ENCODE assay signal across 12 cellular contexts in the genomic region with DNA sequence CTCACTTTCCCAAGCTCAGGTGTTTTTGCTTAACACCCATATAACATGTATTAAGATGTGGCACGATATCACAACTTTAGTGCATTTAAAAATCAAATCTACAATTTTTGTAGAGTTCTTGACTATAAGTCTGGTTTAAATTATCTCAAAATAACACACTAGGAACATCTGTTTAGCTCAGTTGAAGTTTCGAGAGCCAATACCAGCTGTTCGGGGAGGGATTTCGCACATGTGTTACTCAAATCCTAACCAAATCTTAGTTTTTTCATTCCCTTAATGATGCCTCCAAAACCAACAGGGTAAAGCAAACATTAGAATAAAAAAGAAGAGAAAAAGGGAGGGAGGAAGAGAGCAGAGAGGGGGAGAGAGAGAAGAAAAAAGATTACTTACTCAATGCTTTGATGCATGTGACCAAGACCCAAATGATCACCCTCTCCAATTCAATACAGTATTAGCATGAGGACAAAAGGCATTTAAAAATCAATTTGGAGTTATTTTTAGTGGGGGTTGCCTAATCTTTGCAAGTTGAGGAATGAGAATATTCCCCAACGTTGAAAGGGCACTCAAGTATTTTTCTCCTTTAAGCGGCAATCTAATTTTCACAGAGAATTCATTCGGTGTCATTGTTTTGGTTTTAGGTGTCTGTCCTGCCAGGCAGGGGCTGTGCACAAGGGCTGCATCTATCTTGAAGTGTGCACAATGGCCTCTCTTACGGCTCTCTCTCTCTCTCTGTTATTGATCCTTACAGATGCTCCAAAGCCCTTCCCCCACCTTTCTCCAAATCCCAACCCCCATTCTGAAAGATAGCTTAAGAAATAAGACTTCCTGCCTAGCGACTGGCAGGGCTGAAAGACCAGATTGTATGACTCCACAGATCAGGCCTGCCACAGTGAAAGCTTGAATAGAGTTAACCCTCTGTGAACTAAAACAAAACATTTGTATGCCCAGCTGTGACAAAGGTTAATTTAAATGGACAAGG.
DNase-seq lines count a peak whose midpoint lies in the region; ATAC-seq, FAIRE-seq and TF ChIP-seq lines count a peak whose summit lies in the region.
"Had no signal": no experiment of that assay in that cellular context is flagged by ENCODE, and none has a peak within 500 bp of the region (broad histone marks: within the 10 kb centered on the region; RNA-seq: fewer than 3 reads in every experiment).

No MANE protein-coding gene starts in this region.

- H3K4me1 Mint-ChIP-seq in activated CD4-positive, alpha-beta T cell treated with anti-CD3 and anti-CD28 coated beads, Interleukin-2, amount 10 ng/mL, durations not matched to agents 24 days and 14 days: no peaks in the 10 kb centered on the region
- no peaks in the 10 kb centered on the region for H3K4me1 Mint-ChIP-seq in MCF 10A (ENCODE audit: insufficient read depth, unreplicated experiment)
- H3K4me1 Mint-ChIP-seq: stimulated activated naive CD8-positive, alpha-beta T cell treated with anti-CD3 and anti-CD28 coated beads, Interleukin-15, amount 100 ng/mL, for 72 hours had no signal

- H3K27ac Mint-ChIP-seq in activated CD4-positive, alpha-beta T cell treated with anti-CD3 and anti-CD28 coated beads, Interleukin-2, amount 10 ng/mL, durations not matched to agents 24 days and 14 days: no peak overlapping the region
- H3K27ac Mint-ChIP-seq in MCF 10A (ENCODE audit: low read depth, unreplicated experiment): no peak overlapping the region
- H3K27ac Mint-ChIP-seq: stimulated activated naive CD8-positive, alpha-beta T cell treated with anti-CD3 and anti-CD28 coated beads, Interleukin-15, amount 100 ng/mL, for 72 hours had no signal

- H3K27me3 ChIP-seq in K562 (ENCODE audit: control insufficient read depth in 2 of 2, insufficient read depth in 2 of 2, low read length in 2 of 2) (no peaks in the 10 kb centered on the region), left lung (no peaks in the 10 kb centered on the region), pancreas (no peaks in the 10 kb centered on the region)

- DNase-seq in COLO829 (ENCODE audit: low spot score) (peak; percentile 80), KBM-7 (peak; percentile 10), K562 (ENCODE audit: extremely low read depth in 1 of 4, low spot score in 3 of 4) (peak; percentile 37 to 54 (median 40)), left lung (no peak), pancreas (no peak), AML-193 (lab: John Stamatoyannopoulos, UW) (no peak), MCF 10A (ENCODE audit: unreplicated experiment) (no peak)
- no peak for DNase-seq in activated CD4-positive, alpha-beta T cell treated with anti-CD3 and anti-CD28 coated beads, Interleukin-2, amount 10 ng/mL, durations not matched to agents 24 days and 14 days
- DNase-seq: activated CD4-positive, alpha-beta T cell treated with anti-CD3 and anti-CD28 coated beads, Interleukin-2, amount 50 U/mL, for 4 hours; BE2C; NCI-H1092 treated with DMSO at 0.1 percent for 48 hours; stimulated activated naive CD8-positive, alpha-beta T cell treated with anti-CD3 and anti-CD28 coated beads, Interleukin-15, amount 100 ng/mL, for 72 hours had no signal

- H3K9ac ChIP-seq in K562 (ENCODE audit: insufficient read depth in 1 of 2, low read depth in 2 of 2, low read length in 2 of 2): peak overlapping the region; percentile 40 to 60; a peak in 3 of 4 replicates

- H3K36me3 Mint-ChIP-seq in activated CD4-positive, alpha-beta T cell treated with anti-CD3 and anti-CD28 coated beads, Interleukin-2, amount 10 ng/mL, durations not matched to agents 24 days and 14 days (ENCODE audit: low read depth): no peaks in the 10 kb centered on the region
- no peaks in the 10 kb centered on the region for H3K36me3 Mint-ChIP-seq in MCF 10A (ENCODE audit: insufficient read depth, unreplicated experiment)

- POLR2A ChIA-PET in K562 (lab: Yijun Ruan, JAX) (interaction anchor here (0.6 to 1.8 kb wide), 5 partner anchors 13 to 123 kb away, joined by 3 to 9 read pairs (median 3); no protein-coding TSS in a partner anchor), MCF 10A (lab: Yijun Ruan, JAX) (interaction anchor here (0.6 to 0.7 kb wide), 3 partner anchors 115 to 190 kb away, joined by 3 to 6 read pairs (median 4); no protein-coding TSS in a partner anchor)

- H3K9me1 ChIP-seq in K562 (ENCODE audit: control insufficient read depth, insufficient read depth, low read length): no peaks in the 10 kb centered on the region

- H3K4me1 ChIP-seq in K562 (replicated peaks in 1 of 2; ENCODE audit: control insufficient read depth in 2 of 2, insufficient read depth in 2 of 2, low read length in 2 of 2) (peaks cover 7 to 43% of the 10 kb centered on the region in 2 experiments; a peak in 4 of 5 replicates), left lung (peaks cover 0 to 9% of the 10 kb centered on the region in 2 donors), pancreas (peaks cover 0 to 11% (median 8%) of the 10 kb centered on the region in 3 donors)
- H3K4me1 ChIP-seq: BE2C had no signal

- H3K27me3 Mint-ChIP-seq in activated CD4-positive, alpha-beta T cell treated with anti-CD3 and anti-CD28 coated beads, Interleukin-2, amount 10 ng/mL, durations not matched to agents 24 days and 14 days: peaks cover 28% of the 10 kb centered on the region
- no peaks in the 10 kb centered on the region for H3K27me3 Mint-ChIP-seq in MCF 10A (ENCODE audit: insufficient read depth, unreplicated experiment)

- no peak overlapping the region for H3K4me3 Mint-ChIP-seq in activated CD4-positive, alpha-beta T cell treated with anti-CD3 and anti-CD28 coated beads, Interleukin-2, amount 10 ng/mL, durations not matched to agents 24 days and 14 days
- H3K4me3 Mint-ChIP-seq in MCF 10A (ENCODE audit: unreplicated experiment): no peak overlapping the region
- H3K4me3 Mint-ChIP-seq: stimulated activated naive CD8-positive, alpha-beta T cell treated with anti-CD3 and anti-CD28 coated beads, Interleukin-15, amount 100 ng/mL, for 72 hours had no signal

- ATAC-seq in K562: peak; percentile 52
- ATAC-seq in left lung: peak; percentile 60
- ATAC-seq in pancreas: no peak
- ATAC-seq: stimulated activated naive CD8-positive, alpha-beta T cell treated with anti-CD3 and anti-CD28 coated beads, Interleukin-15, amount 100 ng/mL, for 72 hours had no signal

- CTCF ChIA-PET in K562 (lab: Yijun Ruan, JAX; ENCODE audit: low intra/inter-chr PET ratio) (no interaction called here), MCF 10A (lab: Yijun Ruan, JAX) (interaction anchor here (0.5 to 1.0 kb wide), 4 partner anchors 19 to 332 kb away, joined by 3 to 4 read pairs (median 4); no protein-coding TSS in a partner anchor)

- no peak for TF ChIP-seq EP300 in K562 (IDR thresholded peaks at IDR 0.05; ENCODE audit: low read length)

- no peaks in the 10 kb centered on the region; the same call in 1 of the 2 replicates for H3K9me3 ChIP-seq in K562 (replicated peaks; ENCODE audit: control insufficient read depth, insufficient read depth, low read depth, low read length)
- H3K9me3 ChIP-seq in left lung: no peaks in the 10 kb centered on the region
- no peaks in the 10 kb centered on the region for H3K9me3 ChIP-seq in pancreas
- H3K9me3 ChIP-seq: BE2C had no signal

- H3K27ac ChIP-seq in K562 (ENCODE audit: extremely low read depth, low read depth, low read length): peak overlapping the region; percentile 23; the same call in 2 of the 3 replicates
- no peak overlapping the region for H3K27ac ChIP-seq in left lung
- H3K27ac ChIP-seq in pancreas: no peak overlapping the region

- BruUV-seq in K562 (replicated peaks; lab: Mats Ljungman, UMichigan): no TSS peak
- no TSS peak for BruUV-seq in MCF 10A (replicated peaks; lab: Mats Ljungman, UMichigan)

- no peak overlapping the region for H2AFZ ChIP-seq in K562 (ENCODE audit: low read depth, low read length)

- 36% methylated on average over 9 of the region's 9 CpGs for WGBS in K562 (ENCODE audit: insufficient coverage, low coverage, missing lambda C conversion rate)
- WGBS in pancreas, 2 donors: 62 to 66% methylated on average over 9 of the region's 9 CpGs

- H3K4me2 ChIP-seq in K562 (ENCODE audit: insufficient read depth, low read length): peak overlapping the region; percentile 46

- intact Hi-C loops in K562 (cut with micrococcal nuclease): no loop called here
- intact Hi-C loops in left lung (cut with DNase I): no loop called here
- intact Hi-C loops in activated CD4-positive, alpha-beta T cell treated with anti-CD3 and anti-CD28 coated beads, Interleukin-2, amount 10 ng/mL, durations not matched to agents 24 days and 14 days (cut with micrococcal nuclease): no loop called here
- intact Hi-C loops in pancreas (cut with DNase I): no loop called here
- intact Hi-C loops in MCF 10A (cut with micrococcal nuclease): no loop called here

- FAIRE-seq in K562 (lab: Jason Lieb, UNC): no peak
- FAIRE-seq in pancreas (lab: Jason Lieb, UNC): no peak

- no peak for TF ChIP-seq POLR2A in K562 (conservative IDR thresholded peaks at IDR 0.05)

- H3K9me3 Mint-ChIP-seq in activated CD4-positive, alpha-beta T cell treated with anti-CD3 and anti-CD28 coated beads, Interleukin-2, amount 10 ng/mL, durations not matched to agents 24 days and 14 days: no peaks in the 10 kb centered on the region
- H3K9me3 Mint-ChIP-seq in MCF 10A (ENCODE audit: unreplicated experiment): no peaks in the 10 kb centered on the region
- H3K9me3 Mint-ChIP-seq: stimulated activated naive CD8-positive, alpha-beta T cell treated with anti-CD3 and anti-CD28 coated beads, Interleukin-15, amount 100 ng/mL, for 72 hours had no signal

- no peaks in the 10 kb centered on the region for H4K20me1 ChIP-seq in K562 (replicated peaks; ENCODE audit: control insufficient read depth, insufficient read depth, low read length)

- TF ChIP-seq CTCF in K562 (IDR thresholded peaks at IDR 0.05 in 2 of 3, conservative IDR thresholded peaks at IDR 0.05 in 1 of 3; ENCODE audit: insufficient read depth in 2 of 3, low read depth in 1 of 3, low read length in 3 of 3): no peak
- TF ChIP-seq CTCF in left lung (IDR thresholded peaks at IDR 0.05): no peak
- TF ChIP-seq CTCF in pancreas (IDR thresholded peaks at IDR 0.05): no peak
- no peak for TF ChIP-seq CTCF in MCF 10A (IDR thresholded peaks at IDR 0.05; ENCODE audit: unreplicated experiment)

- no peak for TF ChIP-seq RAD21 in K562 (CRISPR knock-in tag; conservative IDR thresholded peaks at IDR 0.05 in 1 of 2, IDR thresholded peaks at IDR 0.05 in 1 of 2)

- in situ Hi-C loops in KBM-7 (cut with MboI; ENCODE audit: low pct_unique_long_range_greater_than_20kb, low sequenced_read_pairs): no loop called here
- in situ Hi-C loops in K562 (cut with MboI): no loop called here

- H3K79me2 ChIP-seq in K562 (ENCODE audit: control insufficient read depth, insufficient read depth, low read length): peaks cover 49% of the 10 kb centered on the region

- H3K36me3 ChIP-seq in K562 (ENCODE audit: control insufficient read depth, insufficient read depth, low read length) (no peaks in the 10 kb centered on the region), left lung (no peaks in the 10 kb centered on the region), pancreas (no peaks in the 10 kb centered on the region)
- H3K36me3 ChIP-seq: BE2C had no signal

- no peak overlapping the region; the same call in 1 of the 2 replicates for H3K4me3 ChIP-seq in K562
- no peak overlapping the region for H3K4me3 ChIP-seq in left lung
- no peak overlapping the region for H3K4me3 ChIP-seq in pancreas

Comparison
In these comparisons a context has a peak if more than half of its experiments do, and no peak if none do; other contexts are left out.
1. DNase-seq: peak in COLO829 (single experiment), KBM-7 (single experiment) and K562 (4 of 4); none in left lung (0 of 2), activated CD4-positive, alpha-beta T cell treated with anti-CD3 and anti-CD28 coated beads, Interleukin-2, amount 10 ng/mL, durations not matched to agents 24 days and 14 days (single experiment), pancreas (0 of 6), AML-193 (0 of 2) and MCF 10A (single experiment).
2. ATAC-seq: peak in K562 (single experiment) and left lung (single experiment); none in pancreas (0 of 4).